In the genomic region with DNA sequence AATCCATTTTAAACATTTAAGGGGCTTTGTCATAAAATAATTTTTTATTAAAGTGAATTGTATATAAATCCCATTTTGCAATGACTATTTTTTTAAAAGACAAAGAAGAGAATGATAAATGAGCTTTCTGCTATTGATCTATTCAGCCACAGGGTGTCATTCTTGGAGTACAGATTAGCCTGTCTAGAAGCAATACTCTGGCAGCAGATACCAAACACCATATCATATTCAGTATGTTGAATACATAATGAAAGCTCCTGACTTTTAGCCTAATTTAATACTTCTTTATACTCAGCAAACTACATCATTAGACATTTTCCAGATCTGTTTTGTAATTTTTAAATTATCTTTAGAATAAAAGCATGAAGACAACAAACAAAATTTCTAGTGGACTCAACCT, we compare ENCODE assay signal across 9 cellular contexts.
A peak's percentile ranks its signal among the peaks of the same experiment; 100 is the strongest.
DNase-seq lines count a peak whose midpoint lies in the region; FAIRE-seq and TF ChIP-seq lines count a peak whose summit lies in the region.
"Had no signal": no experiment of that assay in that cellular context is flagged by ENCODE, and none has a peak within 500 bp of the region (broad histone marks: within the 10 kb centered on the region; RNA-seq: fewer than 3 reads in every experiment).

No MANE protein-coding gene starts in this region.

- dilution Hi-C loops in endothelial cell of umbilical vein (cut with MboI; ENCODE audit: extremely low pct_ligation_motif_present, low sequenced_read_pairs): no loop called here

- no peak overlapping the region for H3K4me2 ChIP-seq in endothelial cell of umbilical vein (ENCODE audit: insufficient read depth, low read length)
- no peak overlapping the region for H3K4me2 ChIP-seq in neural cell (ENCODE audit: low read length)
- H3K4me2 ChIP-seq: BLaER1 had no signal

- no peaks in the 10 kb centered on the region for H3K9me1 ChIP-seq in endothelial cell of umbilical vein (replicated peaks; ENCODE audit: control insufficient read depth, extremely low read depth, insufficient read depth, low read length)

- H3K36me3 ChIP-seq in endothelial cell of umbilical vein (ENCODE audit: control insufficient read depth in 2 of 2, extremely low read depth in 1 of 2, insufficient read depth in 2 of 2, low read length in 2 of 2) (no peaks in the 10 kb centered on the region), neural cell (ENCODE audit: insufficient read depth, low read length) (no peaks in the 10 kb centered on the region)
- H3K36me3 ChIP-seq: BLaER1 had no signal

- no peak overlapping the region for H2AFZ ChIP-seq in endothelial cell of umbilical vein (ENCODE audit: low read depth, low read length)
- no peak overlapping the region for H2AFZ ChIP-seq in neural cell (ENCODE audit: low read depth, low read length)

- FAIRE-seq in endothelial cell of umbilical vein (lab: Jason Lieb, UNC): peak; percentile 70

- peak; percentile 90 for TF ChIP-seq RAD21 in neural cell (conservative IDR thresholded peaks at IDR 0.05)

- BruUV-seq in endothelial cell of umbilical vein (replicated peaks; lab: Mats Ljungman, UMichigan): no TSS peak

- CTCF ChIA-PET in endothelial cell of umbilical vein (lab: Charles Lee): interaction anchor here (0.6 to 6.3 kb wide), 101 partner anchors 8 to 1717 kb away, joined by 3 to 210 read pairs (median 5); partner anchors contain the start of genes GLRB, GRIA2 and PDGFC

- H3K9me3 ChIP-seq in endothelial cell of umbilical vein (replicated peaks; ENCODE audit: control insufficient read depth, insufficient read depth, low read length): no peaks in the 10 kb centered on the region
- H3K9me3 ChIP-seq in neural cell (ENCODE audit: low read length): no peaks in the 10 kb centered on the region
- H3K9me3 ChIP-seq: BLaER1 had no signal

- H4K20me1 ChIP-seq in endothelial cell of umbilical vein (replicated peaks; ENCODE audit: control insufficient read depth, extremely low read depth, insufficient read depth, low read length) (no peaks in the 10 kb centered on the region), neural cell (ENCODE audit: insufficient read depth) (no peaks in the 10 kb centered on the region)
- H4K20me1 ChIP-seq: BLaER1 had no signal

- intact Hi-C loops in endothelial cell of umbilical vein (cut with micrococcal nuclease): loop anchor here (1.0 to 10.0 kb wide), 9 partner anchors 297 to 1699 kb away; partner anchors contain the start of gene GASK1B

- H3F3A ChIP-seq in neural cell (ENCODE audit: insufficient read depth, low read length, poor library complexity, severe bottlenecking): no peaks in the 10 kb centered on the region

- H3K4me1 ChIP-seq in endothelial cell of umbilical vein (ENCODE audit: control insufficient read depth, extremely low read depth, insufficient read depth, low read length): peaks cover 17% of the 10 kb centered on the region
- H3K4me1 ChIP-seq: BLaER1 had no signal

- H3K9ac ChIP-seq in endothelial cell of umbilical vein (replicated peaks; ENCODE audit: extremely low read depth, insufficient read depth, low read length) (no peak overlapping the region), neural cell (ENCODE audit: low read length) (no peak overlapping the region)
- H3K9ac ChIP-seq: BLaER1 had no signal

- H3K27me3 ChIP-seq in endothelial cell of umbilical vein (ENCODE audit: control insufficient read depth in 2 of 2, insufficient read depth in 2 of 2, low read length in 2 of 2) (no peaks in the 10 kb centered on the region), neural cell (ENCODE audit: insufficient read depth, low read depth, low read length) (no peaks in the 10 kb centered on the region)
- H3K27me3 ChIP-seq: BLaER1 had no signal

- TF ChIP-seq CTCF in endothelial cell of umbilical vein (IDR thresholded peaks at IDR 0.05; ENCODE audit: extremely low read depth in 1 of 2, insufficient read depth in 1 of 2, low read depth in 1 of 2, low read length in 2 of 2) (peak; percentile 32 to 42), neural cell (IDR thresholded peaks at IDR 0.05; ENCODE audit: poor library complexity, severe bottlenecking) (peak; percentile 78)

- DNase-seq in NCI-H2107 treated with DMSO at 0.1 percent for 48 hours (lab: John Stamatoyannopoulos, UW; ENCODE audit: unreplicated experiment) (peak; percentile 8), NCI-H2107 (lab: John Stamatoyannopoulos, UW) (no peak), NCI-H460 (ENCODE audit: extremely low read depth, low read depth) (peak; percentile 24), endothelial cell of umbilical vein (ENCODE audit: low read depth, low spot score) (peak; percentile 69), KG1 (lab: John Stamatoyannopoulos, UW) (no peak), islet precursor cell (no peak), mucosa of gallbladder (ENCODE audit: low spot score) (no peak)

- no peak overlapping the region for H3K4me3 ChIP-seq in endothelial cell of umbilical vein (replicated peaks in 1 of 3; ENCODE audit: insufficient read depth in 1 of 3, low read depth in 1 of 3, low read length in 3 of 3)
- no peak overlapping the region for H3K4me3 ChIP-seq in neural cell (ENCODE audit: low read length)
- H3K4me3 ChIP-seq: BLaER1 had no signal

- TF ChIP-seq POLR2A in endothelial cell of umbilical vein (IDR thresholded peaks at IDR 0.05; ENCODE audit: low read depth, low read length): no peak

- TF ChIP-seq EP300 in neural cell (conservative IDR thresholded peaks at IDR 0.05; ENCODE audit: poor library complexity, severe bottlenecking): no peak

- H3K79me2 ChIP-seq in endothelial cell of umbilical vein (ENCODE audit: control insufficient read depth, insufficient read depth, low read length): no peaks in the 10 kb centered on the region
- no peaks in the 10 kb centered on the region for H3K79me2 ChIP-seq in neural cell (replicated peaks; ENCODE audit: insufficient read depth, low read length)

- peak overlapping the region; percentile 64 for H3K27ac ChIP-seq in endothelial cell of umbilical vein (ENCODE audit: insufficient read depth, low read depth, low read length)
- H3K27ac ChIP-seq in neural cell (ENCODE audit: low read length): no peak overlapping the region
- H3K27ac ChIP-seq: BLaER1 had no signal

- POLR2A ChIA-PET in endothelial cell of umbilical vein (lab: Charles Lee): interaction anchor here (1.6 kb wide), 1 partner anchor 475 kb away, joined by 3 read pairs; no protein-coding TSS in a partner anchor

- no peaks in the 10 kb centered on the region for H3K9me2 ChIP-seq in neural cell (ENCODE audit: insufficient read depth, low read length)

TF ChIP-seq in endothelial cell of umbilical vein, 7 proteins besides CTCF, POLR2A, EP300 and RAD21:
- no peak for TF ChIP-seq MAX (IDR thresholded peaks at IDR 0.05; ENCODE audit: insufficient read depth, insufficient read length)
- no peak for TF ChIP-seq EZH2 (IDR thresholded peaks at IDR 0.05; ENCODE audit: borderline replicate concordance, low read depth, low read length, severe bottlenecking)
- TF ChIP-seq MYC (IDR thresholded peaks at IDR 0.05; ENCODE audit: low read depth, low read length): no peak
- TF ChIP-seq POLR2AphosphoS5 (IDR thresholded peaks at IDR 0.05; ENCODE audit: insufficient read depth, low read depth, low read length): no peak
- TF ChIP-seq JUN (IDR thresholded peaks at IDR 0.05; ENCODE audit: borderline replicate concordance, insufficient read depth, insufficient read length, low read depth): no peak
- TF ChIP-seq GATA2 (IDR thresholded peaks at IDR 0.05; ENCODE audit: insufficient read depth, insufficient read length, low read depth, low read length): no peak
- TF ChIP-seq FOS (IDR thresholded peaks at IDR 0.05; ENCODE audit: borderline replicate concordance, insufficient read depth, low read length): no peak

TF ChIP-seq in neural cell, 6 proteins besides CTCF, POLR2A, EP300 and RAD21:
- TF ChIP-seq EZH2 (IDR thresholded peaks at IDR 0.05; ENCODE audit: borderline replicate concordance, insufficient read depth, low read length, poor library complexity, severe bottlenecking) (no peak), SMC3 (conservative IDR thresholded peaks at IDR 0.05; ENCODE audit: poor library complexity) (peak; percentile 92)

Comparison
In these comparisons a context has a peak if more than half of its experiments do, and no peak if none do; other contexts are left out.
1. DNase-seq: peak in NCI-H2107 treated with DMSO at 0.1 percent for 48 hours (single experiment), NCI-H460 (single experiment) and endothelial cell of umbilical vein (single experiment); none in NCI-H2107 (single experiment), KG1 (single experiment), islet precursor cell (single experiment) and mucosa of gallbladder (single experiment).